16 cellular contexts compared by ENCODE assay signal in the genomic region with DNA sequence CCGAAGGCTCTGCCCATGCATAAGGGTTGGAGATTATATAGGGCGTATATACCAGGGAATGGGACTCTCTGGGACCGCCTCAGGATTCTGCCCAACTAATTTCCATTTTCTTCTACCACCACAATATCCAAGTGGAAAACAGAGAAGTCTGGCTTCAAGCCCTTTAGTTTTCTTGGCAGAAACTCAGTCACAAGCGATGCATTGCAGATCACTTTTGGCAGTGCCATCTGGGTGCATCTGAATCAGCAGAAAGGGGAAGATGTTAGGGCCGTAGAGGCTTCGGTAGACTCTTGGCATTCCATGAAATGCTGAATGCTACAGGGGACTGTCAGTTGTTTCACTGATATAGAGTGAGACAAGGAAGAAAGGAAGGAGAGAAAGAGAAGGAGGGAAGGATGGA.
A peak's percentile ranks its signal among the peaks of the same experiment; 100 is the strongest.
DNase-seq lines count a peak whose midpoint lies in the region; ATAC-seq and TF ChIP-seq lines count a peak whose summit lies in the region.
"Had no signal": no experiment of that assay in that cellular context is flagged by ENCODE, and none has a peak within 500 bp of the region (broad histone marks: within the 10 kb centered on the region; RNA-seq: fewer than 3 reads in every experiment).

No MANE protein-coding gene starts in this region.

- TF ChIP-seq CTCF in endothelial cell (IDR thresholded peaks at IDR 0.05; ENCODE audit: unreplicated experiment): no peak

- ATAC-seq in GM21786 (IDR thresholded peaks at IDR 0.05; ENCODE audit: unreplicated experiment): no peak

- H3K27ac Mint-ChIP-seq in endothelial cell (ENCODE audit: unreplicated experiment): no peak overlapping the region
- H3K27ac Mint-ChIP-seq: B cell; CD4-positive, alpha-beta T cell; IgD-negative memory B cell had no signal

- peaks cover 2% of the 10 kb centered on the region for H3K27me3 Mint-ChIP-seq in endothelial cell (ENCODE audit: unreplicated experiment)
- H3K27me3 Mint-ChIP-seq: CD4-positive, alpha-beta T cell had no signal

- no peak overlapping the region for H3K4me3 Mint-ChIP-seq in endothelial cell (ENCODE audit: unreplicated experiment)
- H3K4me3 Mint-ChIP-seq: B cell; CD4-positive, alpha-beta T cell had no signal

- no peaks in the 10 kb centered on the region for H3K4me1 Mint-ChIP-seq in endothelial cell (ENCODE audit: unreplicated experiment)
- H3K4me1 Mint-ChIP-seq: B cell, IgD-negative memory B cell had no signal

- no peaks in the 10 kb centered on the region for H3K9me3 Mint-ChIP-seq in endothelial cell (ENCODE audit: unreplicated experiment)
- H3K9me3 Mint-ChIP-seq: CD4-positive, alpha-beta T cell had no signal

- DNase-seq in Ammon's horn (ENCODE audit: low spot score) (peak; percentile 9), cerebellar cortex (ENCODE audit: low spot score) (peak; percentile 76), inferior parietal cortex (ENCODE audit: extremely low spot score) (peak; percentile 28), pons (ENCODE audit: low spot score) (peak; percentile 8), endothelial cell (ENCODE audit: low spot score) (no peak)
- no peak for DNase-seq in activated CD4-positive, alpha-beta T cell treated with anti-CD3 and anti-CD28 coated beads for 48 hours
- DNase-seq: ACHN; Calu3; CD4-positive, alpha-beta T cell; DMS153; DMS79 treated with DMSO at 0.1 percent for 48 hours; EL; GDM1 had no signal

- no peaks in the 10 kb centered on the region for H3K36me3 Mint-ChIP-seq in endothelial cell (ENCODE audit: low read depth, unreplicated experiment)
- H3K36me3 Mint-ChIP-seq: IgD-negative memory B cell had no signal

Comparison
In these comparisons a context has a peak if more than half of its experiments do, and no peak if none do; other contexts are left out.
1. DNase-seq: peak in Ammon's horn (single experiment), cerebellar cortex (single experiment), inferior parietal cortex (single experiment) and pons (single experiment); none in endothelial cell (single experiment) and activated CD4-positive, alpha-beta T cell treated with anti-CD3 and anti-CD28 coated beads for 48 hours (single experiment).